10 cellular contexts compared by ENCODE assay signal in the genomic region with DNA sequence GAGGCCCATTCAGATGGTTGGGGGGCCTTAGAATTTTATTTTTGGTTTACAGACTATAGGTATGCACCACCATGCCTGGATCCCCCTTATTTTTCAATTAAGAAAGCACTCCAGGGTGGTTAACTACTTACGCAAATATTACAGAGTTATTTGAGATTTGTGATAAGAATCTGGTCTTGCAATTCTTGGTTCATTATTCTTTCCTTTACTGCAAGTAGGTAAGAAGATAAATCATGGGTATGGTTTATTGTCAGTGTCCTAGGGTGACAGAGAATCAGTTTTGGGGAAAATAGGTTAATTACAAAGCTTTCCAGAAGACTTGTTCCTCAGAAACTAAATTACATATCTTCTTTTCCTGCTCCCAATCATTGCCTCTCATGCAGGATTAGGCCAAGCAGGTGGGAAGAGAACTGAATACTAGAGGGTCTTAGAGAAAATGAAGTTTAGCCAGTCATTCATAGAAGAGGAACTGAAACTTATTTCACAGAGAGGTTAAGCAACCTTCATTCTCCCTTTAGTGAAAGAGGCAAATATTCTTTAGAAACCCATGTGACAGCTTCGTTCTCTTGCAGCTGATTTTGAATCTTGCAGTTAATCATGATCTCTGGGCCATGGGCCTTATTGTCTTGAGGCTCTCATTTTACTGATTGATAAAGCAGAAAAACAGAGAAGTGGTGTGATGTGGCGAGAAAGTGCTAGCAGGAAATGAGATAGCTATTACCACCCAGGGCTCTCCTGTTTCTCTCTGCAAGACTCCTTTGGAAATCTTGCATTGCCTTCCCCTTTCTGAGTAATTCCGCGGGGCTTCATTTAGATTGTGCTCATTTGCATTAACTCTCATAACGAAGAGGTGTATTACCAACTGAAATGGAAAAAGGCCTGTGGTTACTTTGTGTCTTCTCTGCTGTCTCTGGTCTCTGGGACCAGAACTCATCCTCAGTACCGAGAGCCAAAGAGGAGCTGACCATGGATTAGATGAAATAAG. TPM values are rescaled to one million over a fixed set of nuclear protein-coding genes. Genes with fewer than 3 reads are reported as not detected.
DNase-seq lines count a peak whose midpoint lies in the region; ATAC-seq, FAIRE-seq and TF ChIP-seq lines count a peak whose summit lies in the region.
"Had no signal": no experiment of that assay in that cellular context is flagged by ENCODE, and none has a peak within 500 bp of the region (broad histone marks: within the 10 kb centered on the region; RNA-seq: fewer than 3 reads in every experiment).

No MANE protein-coding gene starts in this region.

- no peak overlapping the region for H3K27ac ChIP-seq in prostate gland

- no peaks in the 10 kb centered on the region for H3K9me3 ChIP-seq in mucosa of descending colon
- H3K9me3 ChIP-seq in prostate gland = no peaks in the 10 kb centered on the region

- H3K4me3 ChIP-seq in mucosa of descending colon (no peak overlapping the region), prostate gland (no peak overlapping the region)

- DNase-seq in NOMO-1 treated with DMSO at 0.1 percent for 48 hours (lab: John Stamatoyannopoulos, UW; ENCODE audit: unreplicated experiment) = peak; percentile 97
- DNase-seq in mucosa of descending colon = no peak
- DNase-seq in RCC 7860 (ENCODE audit: low spot score) = no peak
- DNase-seq in RKO (ENCODE audit: low spot score) = no peak
- no peak for DNase-seq in prostate gland (ENCODE audit: low spot score)
- DNase-seq in GM03348 (ENCODE audit: low spot score) = no peak

- WGBS in prostate gland = 74% methylated on average over 7 of the region's 7 CpGs

- FAIRE-seq in RCC 7860 (lab: Jason Lieb, UNC) = no peak
- FAIRE-seq: endothelial cell of umbilical vein had no signal

- no peak for TF ChIP-seq POLR2A in prostate gland (IDR thresholded peaks at IDR 0.05)

- H3K36me3 ChIP-seq in mucosa of descending colon (ENCODE audit: low read depth) (no peaks in the 10 kb centered on the region), prostate gland (no peaks in the 10 kb centered on the region)

- no peak for TF ChIP-seq CTCF in mucosa of descending colon (IDR thresholded peaks at IDR 0.05)
- TF ChIP-seq CTCF in prostate gland (IDR thresholded peaks at IDR 0.05) = no peak

- no peaks in the 10 kb centered on the region for H3K4me1 ChIP-seq in mucosa of descending colon (ENCODE audit: low read depth)
- no peaks in the 10 kb centered on the region for H3K4me1 ChIP-seq in prostate gland (replicated peaks)

- no peaks in the 10 kb centered on the region for H3K27me3 ChIP-seq in prostate gland (replicated peaks; ENCODE audit: insufficient read depth)

- ATAC-seq in GM19025 (IDR thresholded peaks at IDR 0.05; ENCODE audit: low read depth, unreplicated experiment) (peak; percentile 89), HG02798 (IDR thresholded peaks at IDR 0.05; ENCODE audit: poor library complexity, unreplicated experiment) (peak; percentile 93), mucosa of descending colon (peak; percentile 59)

- intact Hi-C loops in mucosa of descending colon (cut with DNase I, micrococcal nuclease) (no loop called here), prostate gland (cut with DNase I) (no loop called here)

RNA-seq across cellular contexts. Expression of a gene that starts 44.8 kb away (rescaled TPM):
- total RNA-seq in mucosa of descending colon (1 to 10 TPM; 3.1 to 8.8 (median 8.2) TPM), prostate gland (1 to 10 TPM; 5.0 to 6.2 TPM)

RNA-seq across cellular contexts. Expression of a gene that starts 46.5 kb away (rescaled TPM):
- under 1 TPM in 2 of 3 donors, not detected in 1; 0.12 to 0.73 TPM for total RNA-seq in mucosa of descending colon
- under 1 TPM in 1 of 2 donors, not detected in 1; 0.40 TPM for total RNA-seq in prostate gland
- total RNA-seq: endothelial cell of umbilical vein, NCI-H460 had no signal
